21 cellular contexts compared by ENCODE assay signal in genomic region chr22:17905445-17905844, GRCh38.
DNase-seq lines count a peak whose midpoint lies in the region; ATAC-seq and TF ChIP-seq lines count a peak whose summit lies in the region.
"Had no signal": no experiment of that assay in that cellular context is flagged by ENCODE, and none has a peak within 500 bp of the region (broad histone marks: within the 10 kb centered on the region; RNA-seq: fewer than 3 reads in every experiment).

No MANE protein-coding gene starts in this region.

- H3K4me3 Mint-ChIP-seq in endothelial cell (ENCODE audit: unreplicated experiment): no peak overlapping the region
- H3K4me3 Mint-ChIP-seq: CD14-positive monocyte; CD4-positive, alpha-beta memory T cell; HFFc6 had no signal

- in situ Hi-C loops in gastrocnemius medialis (cut with MboI; ENCODE audit: low sequenced_read_pairs in 4 of 4): loop anchor here in 2 of 4 donors (10.0 to 25.0 kb wide), 3 partner anchors 79 to 169 kb away; partner anchors contain the start of gene PEX26 (in 1 of the 2)

- peak overlapping the region; percentile 95 for H3K27ac ChIP-seq in left ventricle myocardium inferior (replicated peaks)
- peak overlapping the region in 1 of 2 donors; percentile 94 for H3K27ac ChIP-seq in right atrium auricular region
- peak overlapping the region; percentile 34 to 95 (median 73) for H3K27ac ChIP-seq in gastrocnemius medialis
- H3K27ac ChIP-seq: 22Rv1, A549, BLaER1, HL-60 had no signal

- H3K9me3 ChIP-seq in left ventricle myocardium inferior (replicated peaks) (no peaks in the 10 kb centered on the region), right atrium auricular region (no peaks in the 10 kb centered on the region), gastrocnemius medialis (no peaks in the 10 kb centered on the region)
- H3K9me3 ChIP-seq: A549, BLaER1 had no signal

- peaks cover 41% of the 10 kb centered on the region for H3K36me3 ChIP-seq in left ventricle myocardium inferior
- peaks cover 58% of the 10 kb centered on the region for H3K36me3 ChIP-seq in right atrium auricular region
- no peaks in the 10 kb centered on the region for H3K36me3 ChIP-seq in gastrocnemius medialis

- H3K36me3 Mint-ChIP-seq in endothelial cell (ENCODE audit: low read depth, unreplicated experiment): peaks cover 32% of the 10 kb centered on the region
- H3K36me3 Mint-ChIP-seq: CD14-positive monocyte had no signal

- peaks cover 34% of the 10 kb centered on the region for H3K4me1 Mint-ChIP-seq in endothelial cell (ENCODE audit: unreplicated experiment)
- H3K4me1 Mint-ChIP-seq: CD14-positive monocyte had no signal

- peaks cover 7% of the 10 kb centered on the region for H3K27me3 Mint-ChIP-seq in endothelial cell (ENCODE audit: unreplicated experiment)
- H3K27me3 Mint-ChIP-seq: CD4-positive, alpha-beta memory T cell had no signal

- ATAC-seq in gastrocnemius medialis: peak; percentile 44 to 64
- ATAC-seq in GM21381 (IDR thresholded peaks at IDR 0.05; ENCODE audit: unreplicated experiment): no peak
- ATAC-seq: A549, HCT116 had no signal

- H3K27me3 ChIP-seq in left ventricle myocardium inferior (ENCODE audit: low read depth): no peaks in the 10 kb centered on the region
- H3K27me3 ChIP-seq in right atrium auricular region: no peaks in the 10 kb centered on the region
- no peaks in the 10 kb centered on the region for H3K27me3 ChIP-seq in gastrocnemius medialis
- H3K27me3 ChIP-seq: BLaER1 had no signal

- intact Hi-C loops in left ventricle myocardium inferior (cut with micrococcal nuclease): loop anchor here (10.0 kb wide), 1 partner anchor 89 kb away; no protein-coding TSS in a partner anchor
- intact Hi-C loops in gastrocnemius medialis (cut with DNase I; ENCODE audit: low total_unique reads): no loop called here
- intact Hi-C loops in posterior cingulate gyrus (cut with DNase I): no loop called here

- peak overlapping the region; percentile 20 for H3K27ac Mint-ChIP-seq in endothelial cell (ENCODE audit: unreplicated experiment)
- H3K27ac Mint-ChIP-seq: CD14-positive monocyte, HFFc6 had no signal

- H3K4me1 ChIP-seq in left ventricle myocardium inferior (peaks cover 85% of the 10 kb centered on the region), right atrium auricular region (peaks cover 0 to 57% of the 10 kb centered on the region in 2 donors), gastrocnemius medialis (peaks cover 43 to 63% of the 10 kb centered on the region in 2 donors)

- DNase-seq in left ventricle myocardium inferior: no peak
- DNase-seq in right atrium auricular region (ENCODE audit: low spot score): no peak
- DNase-seq in endothelial cell (ENCODE audit: low spot score): no peak
- no peak for DNase-seq in gastrocnemius medialis
- DNase-seq in stimulated activated naive CD4-positive, alpha-beta T cell (lab: John Stamatoyannopoulos, UW): no peak
- no peak for DNase-seq in NCI-H2171 treated with DMSO at 0.1 percent for 48 hours (lab: John Stamatoyannopoulos, UW)
- DNase-seq in posterior cingulate gyrus: no peak
- DNase-seq: Calu3; CD4-positive, alpha-beta memory T cell; DMS79 treated with DMSO at 0.1 percent for 48 hours; GF-D8; GOT3; H7; HFFc6 had no signal

- no peak for TF ChIP-seq CTCF in left ventricle myocardium inferior (IDR thresholded peaks at IDR 0.05; ENCODE audit: borderline replicate concordance)
- no peak for TF ChIP-seq CTCF in right atrium auricular region (IDR thresholded peaks at IDR 0.05)
- no peak for TF ChIP-seq CTCF in endothelial cell (IDR thresholded peaks at IDR 0.05; ENCODE audit: unreplicated experiment)
- TF ChIP-seq CTCF in gastrocnemius medialis (IDR thresholded peaks at IDR 0.05 in 4 of 5, conservative IDR thresholded peaks at IDR 0.05 in 1 of 5): no peak

- H3K4me3 ChIP-seq in left ventricle myocardium inferior (no peak overlapping the region), right atrium auricular region (no peak overlapping the region), gastrocnemius medialis (no peak overlapping the region)
- H3K4me3 ChIP-seq: A549, BLaER1 had no signal

- H3K9me3 Mint-ChIP-seq in endothelial cell (ENCODE audit: unreplicated experiment): no peaks in the 10 kb centered on the region
- H3K9me3 Mint-ChIP-seq: CD14-positive monocyte; CD4-positive, alpha-beta memory T cell; HFFc6 had no signal

- TF ChIP-seq POLR2A in gastrocnemius medialis (IDR thresholded peaks at IDR 0.05): no peak
